ENCODE assay signal across 17 cellular contexts in genomic region chr14:99177876-99178630, GRCh38.
DNase-seq lines count a peak whose midpoint lies in the region; ATAC-seq and TF ChIP-seq lines count a peak whose summit lies in the region.
"Had no signal": no experiment of that assay in that cellular context is flagged by ENCODE, and none has a peak within 500 bp of the region (broad histone marks: within the 10 kb centered on the region; RNA-seq: fewer than 3 reads in every experiment).

No MANE protein-coding gene starts in this region.

- DNase-seq in NCI-H748 (lab: John Stamatoyannopoulos, UW; ENCODE audit: unreplicated experiment) (peak; percentile 13), NCI-H748 treated with DMSO at 0.1 percent for 48 hours (lab: John Stamatoyannopoulos, UW) (no peak), SK-N-MC (ENCODE audit: low read depth, low spot score) (no peak), testis (no peak)
- no peak for DNase-seq in central memory CD8-positive, alpha-beta T cell (ENCODE audit: low spot score in 2 of 2)
- no peak for DNase-seq in natural killer cell treated with Interleukin-12 subunit alpha and Interleukin-12 subunit beta and Interleukin-15 and Interleukin-18, amount 100 ng/mL, for 72 hours (ENCODE audit: low spot score)
- DNase-seq: 8988T; activated B cell treated with CpG ODN at 0.5 μM for 24 hours; activated gamma-delta T cell; NCI-H1417 treated with DMSO at 0.1 percent for 48 hours; NCI-H446; PC-3; stimulated activated CD4-positive, alpha-beta T cell treated with anti-CD3 and anti-CD28 coated beads, Interleukin-15, amount 100 ng/mL, for 24 hours had no signal

- no peak overlapping the region for H3K9ac ChIP-seq in SK-N-MC (ENCODE audit: insufficient read length)
- H3K9ac ChIP-seq: KMS-11 had no signal

- 61 to 71% methylated on average over 13 to 16 of the region's 16 CpGs for WGBS in testis, 2 donors

- no peaks in the 10 kb centered on the region for H3K9me3 Mint-ChIP-seq in central memory CD8-positive, alpha-beta T cell
- no peaks in the 10 kb centered on the region for H3K9me3 Mint-ChIP-seq in natural killer cell treated with Interleukin-12 subunit alpha and Interleukin-12 subunit beta and Interleukin-15 and Interleukin-18, amount 100 ng/mL, for 72 hours
- H3K9me3 Mint-ChIP-seq: activated B cell treated with CpG ODN at 0.5 μM for 24 hours had no signal

- H3K27me3 Mint-ChIP-seq in central memory CD8-positive, alpha-beta T cell: no peaks in the 10 kb centered on the region
- no peaks in the 10 kb centered on the region for H3K27me3 Mint-ChIP-seq in natural killer cell treated with Interleukin-12 subunit alpha and Interleukin-12 subunit beta and Interleukin-15 and Interleukin-18, amount 100 ng/mL, for 72 hours
- H3K27me3 Mint-ChIP-seq: activated B cell treated with CpG ODN at 0.5 μM for 24 hours had no signal

- H3K36me3 Mint-ChIP-seq in central memory CD8-positive, alpha-beta T cell (ENCODE audit: insufficient read depth): peaks cover 53% of the 10 kb centered on the region
- no peaks in the 10 kb centered on the region for H3K36me3 Mint-ChIP-seq in natural killer cell treated with Interleukin-12 subunit alpha and Interleukin-12 subunit beta and Interleukin-15 and Interleukin-18, amount 100 ng/mL, for 72 hours

- ATAC-seq in central memory CD8-positive, alpha-beta T cell (replicated peaks; ENCODE audit: extremely low read depth, poor library complexity, severe bottlenecking): no peak
- ATAC-seq in natural killer cell treated with Interleukin-12 subunit alpha and Interleukin-12 subunit beta and Interleukin-15 and Interleukin-18, amount 100 ng/mL, for 72 hours: no peak
- ATAC-seq in HG02970 (IDR thresholded peaks at IDR 0.05; ENCODE audit: low FRiP score, unreplicated experiment) (no peak), HG03139 (IDR thresholded peaks at IDR 0.05; ENCODE audit: unreplicated experiment) (no peak)
- ATAC-seq: PC-3 had no signal

- TF ChIP-seq POLR2A in testis (IDR thresholded peaks at IDR 0.05): no peak

- intact Hi-C loops in testis (cut with DNase I; ENCODE audit: low total_unique reads): no loop called here

- H3K9me3 ChIP-seq in SK-N-MC (ENCODE audit: low read depth, low read length) (no peaks in the 10 kb centered on the region), testis (no peaks in the 10 kb centered on the region)
- H3K9me3 ChIP-seq: prostate gland had no signal

- H3K4me3 Mint-ChIP-seq in central memory CD8-positive, alpha-beta T cell: no peak overlapping the region
- H3K4me3 Mint-ChIP-seq in natural killer cell treated with Interleukin-12 subunit alpha and Interleukin-12 subunit beta and Interleukin-15 and Interleukin-18, amount 100 ng/mL, for 72 hours: no peak overlapping the region
- H3K4me3 Mint-ChIP-seq: activated B cell treated with CpG ODN at 0.5 μM for 24 hours had no signal

- H3K4me1 ChIP-seq in testis: peaks cover 6% of the 10 kb centered on the region
- H3K4me1 ChIP-seq: prostate gland had no signal

- no peak overlapping the region for H3K4me3 ChIP-seq in SK-N-MC
- H3K4me3 ChIP-seq in testis: no peak overlapping the region
- H3K4me3 ChIP-seq: prostate gland had no signal

- H3K4me1 Mint-ChIP-seq in central memory CD8-positive, alpha-beta T cell: peaks cover 42% of the 10 kb centered on the region
- peaks cover 13 to 31% of the 10 kb centered on the region in 2 donors for H3K4me1 Mint-ChIP-seq in natural killer cell treated with Interleukin-12 subunit alpha and Interleukin-12 subunit beta and Interleukin-15 and Interleukin-18, amount 100 ng/mL, for 72 hours (ENCODE audit: low read depth in 2 of 2)
- H3K4me1 Mint-ChIP-seq: activated B cell treated with CpG ODN at 0.5 μM for 24 hours had no signal

- no peaks in the 10 kb centered on the region for H3K27me3 ChIP-seq in testis

- H3K36me3 ChIP-seq in SK-N-MC (ENCODE audit: insufficient read depth, low read length): peaks cover 95% of the 10 kb centered on the region
- no peaks in the 10 kb centered on the region for H3K36me3 ChIP-seq in testis (ENCODE audit: low read depth, missing control alignments)
- H3K36me3 ChIP-seq: prostate gland had no signal

- no peak for TF ChIP-seq CTCF in testis (IDR thresholded peaks at IDR 0.05)

- H3K27ac ChIP-seq in SK-N-MC (peak overlapping the region; percentile 79), testis (peak overlapping the region in 1 of 2 donors; percentile 28)
- H3K27ac ChIP-seq: KMS-11, prostate gland had no signal

- H3K27ac Mint-ChIP-seq in central memory CD8-positive, alpha-beta T cell (ENCODE audit: low read depth): peak overlapping the region; percentile 33
- H3K27ac Mint-ChIP-seq in natural killer cell treated with Interleukin-12 subunit alpha and Interleukin-12 subunit beta and Interleukin-15 and Interleukin-18, amount 100 ng/mL, for 72 hours: peak overlapping the region; percentile 52 to 94
- H3K27ac Mint-ChIP-seq: activated B cell treated with CpG ODN at 0.5 μM for 24 hours had no signal
